ENCODE assay signal across 8 cellular contexts in genomic region chr12:104956870-104957301, GRCh38. TPM values are rescaled to one million over a fixed set of nuclear protein-coding genes. Genes with fewer than 3 reads are reported as not detected.
DNase-seq lines count a peak whose midpoint lies in the region; TF ChIP-seq lines count a peak whose summit lies in the region.

No MANE protein-coding gene starts in this region.

- H3K4me1 Mint-ChIP-seq in osteocyte (ENCODE audit: unreplicated experiment) = peaks cover 50% of the 10 kb centered on the region

- H3K36me3 ChIP-seq in DOHH2 (ENCODE audit: control insufficient read depth, low read length) = no peaks in the 10 kb centered on the region
- no peaks in the 10 kb centered on the region for H3K36me3 ChIP-seq in MM.1S (replicated peaks; ENCODE audit: insufficient read depth, low read length)
- H3K36me3 ChIP-seq in right atrium auricular region = no peaks in the 10 kb centered on the region

- H3K9ac ChIP-seq in MM.1S (ENCODE audit: low read length) = peak overlapping the region; percentile 43; the same call in 1 of the 2 replicates

- DNase-seq in MM.1S (no peak), coronary artery (ENCODE audit: low spot score) (no peak), osteocyte (ENCODE audit: extremely low spot score, unreplicated experiment) (no peak), MV-4-11 (lab: John Stamatoyannopoulos, UW) (no peak), LoVo (ENCODE audit: low spot score) (no peak), RPMI8226 (no peak), right atrium auricular region (ENCODE audit: low spot score) (no peak)

- H3K4me1 ChIP-seq in DOHH2 (ENCODE audit: control insufficient read depth, low read length) (peaks cover 35% of the 10 kb centered on the region), MM.1S (ENCODE audit: low read length) (peaks cover 22% of the 10 kb centered on the region), right atrium auricular region (peaks cover 0 to 11% of the 10 kb centered on the region in 2 donors)

- H3K4me2 ChIP-seq in DOHH2 (ENCODE audit: low read length) = peak overlapping the region; percentile 90
- H3K4me2 ChIP-seq in MM.1S (ENCODE audit: low read depth, low read length) = peak overlapping the region; percentile 93

- H3K79me2 ChIP-seq in DOHH2 (ENCODE audit: control insufficient read depth, low read length) (no peaks in the 10 kb centered on the region), MM.1S (ENCODE audit: low read length) (peaks cover 36% of the 10 kb centered on the region)

- H3K27me3 ChIP-seq in DOHH2 (ENCODE audit: control insufficient read depth, low read length) (peaks cover 16% of the 10 kb centered on the region), MM.1S (replicated peaks; ENCODE audit: insufficient read depth, low read length) (no peaks in the 10 kb centered on the region), right atrium auricular region (no peaks in the 10 kb centered on the region)

- H3K4me3 ChIP-seq in DOHH2 (ENCODE audit: low read length) (peak overlapping the region; percentile 85), MM.1S (ENCODE audit: low read length) (peak overlapping the region; percentile 91), coronary artery (peak overlapping the region; percentile 94), right atrium auricular region (peak overlapping the region in 1 of 2 donors; percentile 76)

- no peaks in the 10 kb centered on the region for H3K36me3 Mint-ChIP-seq in osteocyte (ENCODE audit: unreplicated experiment)

- H3F3A ChIP-seq in DOHH2 (ENCODE audit: control insufficient read depth, insufficient read depth) (peaks cover 4% of the 10 kb centered on the region; the same call in 1 of the 2 replicates), MM.1S (ENCODE audit: insufficient read depth, low read length) (peaks cover 17% of the 10 kb centered on the region)

- H3K9me2 ChIP-seq in DOHH2 (replicated peaks; ENCODE audit: control insufficient read depth, low read length) = no peaks in the 10 kb centered on the region
- H3K9me2 ChIP-seq in MM.1S (replicated peaks; ENCODE audit: insufficient read depth, low read length) = no peaks in the 10 kb centered on the region

- H4K20me1 ChIP-seq in DOHH2 (ENCODE audit: control insufficient read depth, insufficient read depth, low read depth, low read length) = no peaks in the 10 kb centered on the region
- H4K20me1 ChIP-seq in MM.1S (ENCODE audit: insufficient read depth, low read length) = no peaks in the 10 kb centered on the region

- peak overlapping the region; percentile 29 for H2AFZ ChIP-seq in MM.1S (ENCODE audit: low read length)

- TF ChIP-seq CTCF in DOHH2 (IDR thresholded peaks at IDR 0.05; ENCODE audit: low read depth, low read length, poor library complexity, severe bottlenecking) (no peak), MM.1S (IDR thresholded peaks at IDR 0.05; ENCODE audit: low read length) (no peak), coronary artery (IDR thresholded peaks at IDR 0.05) (no peak), osteocyte (IDR thresholded peaks at IDR 0.05) (no peak), right atrium auricular region (IDR thresholded peaks at IDR 0.05) (no peak)

- peak overlapping the region; percentile 79 for H3K4me3 Mint-ChIP-seq in osteocyte (ENCODE audit: unreplicated experiment)

- H3K9me3 ChIP-seq in DOHH2 (ENCODE audit: control insufficient read depth, insufficient read depth, low read length) (no peaks in the 10 kb centered on the region), MM.1S (replicated peaks; ENCODE audit: insufficient read depth, low read length) (no peaks in the 10 kb centered on the region), right atrium auricular region (no peaks in the 10 kb centered on the region)

- no peak overlapping the region for H3K27ac ChIP-seq in DOHH2 (ENCODE audit: low read depth, low read length)
- H3K27ac ChIP-seq in MM.1S (ENCODE audit: low read length) = no peak overlapping the region; the same call in 1 of the 2 replicates
- peak overlapping the region in 1 of 2 donors; percentile 90 for H3K27ac ChIP-seq in coronary artery
- no peak overlapping the region for H3K27ac ChIP-seq in right atrium auricular region

- H3K9me3 Mint-ChIP-seq in osteocyte (ENCODE audit: unreplicated experiment) = no peaks in the 10 kb centered on the region

- H3K27me3 Mint-ChIP-seq in osteocyte (ENCODE audit: unreplicated experiment) = no peaks in the 10 kb centered on the region

- H3K27ac Mint-ChIP-seq in osteocyte (ENCODE audit: unreplicated experiment) = peak overlapping the region; percentile 33

RNA-seq across cellular contexts. Expression of gene SLC41A2, which starts 1.2 kb away (rescaled TPM):
- total RNA-seq in osteocyte (24.4 and 26.5 TPM in 2 replicates), right atrium auricular region (10 to 100 TPM; 12.0 to 17.5 TPM)

RNA-seq across cellular contexts. Expression of gene NOPCHAP1, which starts 29.2 kb away (rescaled TPM):
- total RNA-seq in osteocyte = 9.9 and 16.1 TPM in 2 replicates
- 1 to 10 TPM; 1.9 to 3.7 TPM for total RNA-seq in right atrium auricular region
